Comparison of ENCODE assay signal across 8 cellular contexts in the genomic region with DNA sequence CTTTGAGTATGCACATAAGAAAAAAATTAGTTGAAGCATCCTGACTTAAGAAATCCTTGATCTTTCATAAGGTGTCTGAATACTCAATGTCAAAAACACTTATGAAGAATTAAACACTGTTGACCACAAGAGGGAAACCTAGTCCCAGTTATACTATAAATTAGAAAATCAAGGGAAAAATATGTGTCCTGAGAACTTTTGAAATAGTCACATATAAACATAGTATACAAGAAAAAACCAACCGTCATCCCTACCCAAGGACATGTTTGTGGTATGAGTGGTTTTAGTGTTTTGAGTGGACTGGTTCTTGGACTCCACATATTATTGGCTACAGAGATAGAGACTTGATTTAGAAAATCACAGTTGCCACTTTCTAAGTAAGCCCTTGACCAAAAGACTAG. TPM values are rescaled to one million over a fixed set of nuclear protein-coding genes. Genes with fewer than 3 reads are reported as not detected.
DNase-seq lines count a peak whose midpoint lies in the region; ATAC-seq and TF ChIP-seq lines count a peak whose summit lies in the region.

No MANE protein-coding gene starts in this region.

- no peak for TF ChIP-seq POLR2A in tibial nerve (IDR thresholded peaks at IDR 0.05)

- intact Hi-C loops in Right ventricle myocardium inferior (cut with DNase I): loop anchor here (1.0 kb wide), 1 partner anchor 268 kb away; no protein-coding TSS in a partner anchor

- ATAC-seq in Right ventricle myocardium inferior: no peak
- ATAC-seq in foreskin keratinocyte: no peak
- no peak for ATAC-seq in HG02885 (IDR thresholded peaks at IDR 0.05; ENCODE audit: poor library complexity, unreplicated experiment)
- no peak for ATAC-seq in GM21723 (IDR thresholded peaks at IDR 0.05; ENCODE audit: unreplicated experiment)

- no peaks in the 10 kb centered on the region for H3K4me1 ChIP-seq in right atrium auricular region
- no peaks in the 10 kb centered on the region for H3K4me1 ChIP-seq in foreskin keratinocyte
- no peaks in the 10 kb centered on the region for H3K4me1 ChIP-seq in tibial nerve

- WGBS in tibial nerve, 2 donors: 2 to 6% methylated on average over 1 of the region's 1 CpG

- DNase-seq in right atrium auricular region (ENCODE audit: low spot score): no peak
- no peak for DNase-seq in Right ventricle myocardium inferior (ENCODE audit: missing footprints)
- peak; percentile 30 for DNase-seq in RPMI8226
- DNase-seq in foreskin keratinocyte: peak in 1 of 2 donors; percentile 14
- no peak for DNase-seq in tibial nerve (ENCODE audit: low spot score in 2 of 2)
- DNase-seq in NCI-H2107 (lab: John Stamatoyannopoulos, UW): no peak

- no peak overlapping the region for H3K27ac ChIP-seq in right atrium auricular region
- no peak overlapping the region for H3K27ac ChIP-seq in foreskin keratinocyte
- no peak overlapping the region for H3K27ac ChIP-seq in tibial nerve

- H3K9me3 ChIP-seq in right atrium auricular region (no peaks in the 10 kb centered on the region), tibial nerve (no peaks in the 10 kb centered on the region)

- H3K27me3 ChIP-seq in right atrium auricular region (no peaks in the 10 kb centered on the region), foreskin keratinocyte (peaks cover 37% of the 10 kb centered on the region), tibial nerve (no peaks in the 10 kb centered on the region)

- peak; percentile 18 to 52 for TF ChIP-seq CTCF in right atrium auricular region (IDR thresholded peaks at IDR 0.05)
- peak; percentile 64 for TF ChIP-seq CTCF in foreskin keratinocyte (conservative IDR thresholded peaks at IDR 0.05)
- peak; percentile 30 to 71 (median 39) for TF ChIP-seq CTCF in tibial nerve (IDR thresholded peaks at IDR 0.05)

- no peak for TF ChIP-seq EP300 in tibial nerve (IDR thresholded peaks at IDR 0.05)

- H3K36me3 ChIP-seq in right atrium auricular region (no peaks in the 10 kb centered on the region), tibial nerve (no peaks in the 10 kb centered on the region)

- no peak overlapping the region for H3K4me3 ChIP-seq in right atrium auricular region
- no peak overlapping the region for H3K4me3 ChIP-seq in tibial nerve

RNA-seq across cellular contexts. Expression of gene HLA-DRA, which starts 7.6 kb away (rescaled TPM):
- total RNA-seq in right atrium auricular region (10 to 100 TPM; 57.5 to 93.5 TPM), Right ventricle myocardium inferior (99.2 TPM), foreskin keratinocyte (not detected in 2 replicates), tibial nerve (100 to 1,000 TPM; 179 to 620 (median 253) TPM)
- not detected in 2 replicates for polyA plus RNA-seq in foreskin keratinocyte

RNA-seq across cellular contexts. Expression of gene BTNL2, which starts 25.1 kb away (rescaled TPM):
- total RNA-seq in right atrium auricular region (not detected), Right ventricle myocardium inferior (not detected), foreskin keratinocyte (not detected in 2 replicates), tibial nerve (not detected)
- polyA plus RNA-seq in foreskin keratinocyte: not detected in 2 replicates

Comparison
In these comparisons a context has a peak if more than half of its experiments do, and no peak if none do; other contexts are left out.
1. RNA of gene HLA-DRA, which starts 7.6 kb away (total RNA-seq): 179 to 620 TPM in tibial nerve, 99.2 TPM in Right ventricle myocardium inferior (single experiment) and 57.5 to 93.5 TPM in right atrium auricular region; not detected in foreskin keratinocyte; every median in the first group is over 10 times any median in the second.
2. Peak in every context shown above with its lines, with median percentiles within 50 percentile points of each other: CTCF ChIP-seq.